ENCODE assay signal across 23 cellular contexts in genomic region chr16:59169168-59169567, GRCh38.
"Had no signal": no experiment of that assay in that cellular context is flagged by ENCODE, and none has a peak within 500 bp of the region (broad histone marks: within the 10 kb centered on the region; RNA-seq: fewer than 3 reads in every experiment).

No MANE protein-coding gene starts in this region.

- H3K27me3 Mint-ChIP-seq: activated naive CD8-positive, alpha-beta T cell treated with anti-CD3 and anti-CD28 coated beads for 36 hours; naive thymus-derived CD4-positive, alpha-beta T cell; stimulated activated naive CD8-positive, alpha-beta T cell treated with anti-CD3 and anti-CD28 coated beads, Interleukin-15, amount 100 ng/mL, for 72 hours had no signal

- ATAC-seq: heart right ventricle; lower lobe of right lung; naive thymus-derived CD4-positive, alpha-beta T cell; sciatic nerve; stimulated activated effector memory CD8-positive, alpha-beta T cell treated with anti-CD3 and anti-CD28 coated beads, Interleukin-12 subunit alpha, Interleukin-12 subunit beta, amount 100 ng/mL, for 72 hours; stimulated activated naive CD8-positive, alpha-beta T cell treated with anti-CD3 and anti-CD28 coated beads, Interleukin-15, amount 100 ng/mL, for 72 hours had no signal

- DNase-seq: activated CD4-positive, alpha-beta T cell treated with anti-CD3 and anti-CD28 coated beads for 4 hours; activated CD4-positive, alpha-beta T cell treated with anti-CD3 and anti-CD28 coated beads, Interleukin-2, amount 50 U/mL, for 48 hours; activated CD4-positive, CD25-positive, alpha-beta regulatory T cell; activated naive CD4-positive, alpha-beta T cell treated with Interleukin-2 at 50 U/mL for 16 hours; activated naive CD8-positive, alpha-beta T cell treated with anti-CD3 and anti-CD28 coated beads for 36 hours; activated T-cell treated with anti-CD3 and anti-CD28 coated beads, Interleukin-2, amount 50 U/mL, for 48 hours; colonic mucosa; heart right ventricle; kidney; lower lobe of right lung; naive thymus-derived CD4-positive, alpha-beta T cell; posterior cingulate gyrus; small intestine; stimulated activated CD4-positive, alpha-beta T cell treated with anti-CD3 and anti-CD28 coated beads, Interleukin-2, amount 100 ng/mL, for 24 hours; stimulated activated naive CD8-positive, alpha-beta T cell treated with anti-CD3 and anti-CD28 coated beads, Interleukin-15, amount 100 ng/mL, for 72 hours; T1000; transverse colon; uterus had no signal

- H3K27ac Mint-ChIP-seq: activated naive CD8-positive, alpha-beta T cell treated with anti-CD3 and anti-CD28 coated beads for 36 hours; naive thymus-derived CD4-positive, alpha-beta T cell; stimulated activated effector memory CD8-positive, alpha-beta T cell treated with anti-CD3 and anti-CD28 coated beads, Interleukin-12 subunit alpha, Interleukin-12 subunit beta, amount 100 ng/mL, for 72 hours had no signal

- H3K9me3 Mint-ChIP-seq: activated naive CD8-positive, alpha-beta T cell treated with anti-CD3 and anti-CD28 coated beads for 36 hours; neural crest cell had no signal

- FAIRE-seq: kidney, small intestine had no signal

- H3K36me3 ChIP-seq: colonic mucosa, heart right ventricle, lower lobe of right lung, suprapubic skin, transverse colon, uterus had no signal

- H3K4me3 Mint-ChIP-seq: activated naive CD8-positive, alpha-beta T cell treated with anti-CD3 and anti-CD28 coated beads for 36 hours; naive thymus-derived CD4-positive, alpha-beta T cell; neural crest cell; stimulated activated effector memory CD8-positive, alpha-beta T cell treated with anti-CD3 and anti-CD28 coated beads, Interleukin-12 subunit alpha, Interleukin-12 subunit beta, amount 100 ng/mL, for 72 hours; stimulated activated naive CD8-positive, alpha-beta T cell treated with anti-CD3 and anti-CD28 coated beads, Interleukin-15, amount 100 ng/mL, for 72 hours had no signal

- H3K36me3 Mint-ChIP-seq: activated naive CD8-positive, alpha-beta T cell treated with anti-CD3 and anti-CD28 coated beads for 36 hours; naive thymus-derived CD4-positive, alpha-beta T cell; stimulated activated effector memory CD8-positive, alpha-beta T cell treated with anti-CD3 and anti-CD28 coated beads, Interleukin-12 subunit alpha, Interleukin-12 subunit beta, amount 100 ng/mL, for 72 hours had no signal

- H3K4me1 ChIP-seq: colonic mucosa, heart right ventricle, lower lobe of right lung, suprapubic skin, transverse colon, uterus had no signal

- H3K27me3 ChIP-seq: colonic mucosa, heart right ventricle, suprapubic skin, transverse colon, uterus had no signal

- H3K4me1 Mint-ChIP-seq: activated naive CD8-positive, alpha-beta T cell treated with anti-CD3 and anti-CD28 coated beads for 36 hours; naive thymus-derived CD4-positive, alpha-beta T cell; stimulated activated effector memory CD8-positive, alpha-beta T cell treated with anti-CD3 and anti-CD28 coated beads, Interleukin-12 subunit alpha, Interleukin-12 subunit beta, amount 100 ng/mL, for 72 hours; stimulated activated naive CD8-positive, alpha-beta T cell treated with anti-CD3 and anti-CD28 coated beads, Interleukin-15, amount 100 ng/mL, for 72 hours had no signal

- H3K27ac ChIP-seq: colonic mucosa, epithelial cell of prostate, heart right ventricle, lower lobe of right lung, suprapubic skin, transverse colon, uterus had no signal

- H3K9me3 ChIP-seq: colonic mucosa, heart right ventricle, lower lobe of right lung, suprapubic skin, transverse colon, uterus had no signal

- H3K4me3 ChIP-seq: colonic mucosa, heart right ventricle, lower lobe of right lung, suprapubic skin, transverse colon, uterus had no signal
